In the genomic region with DNA sequence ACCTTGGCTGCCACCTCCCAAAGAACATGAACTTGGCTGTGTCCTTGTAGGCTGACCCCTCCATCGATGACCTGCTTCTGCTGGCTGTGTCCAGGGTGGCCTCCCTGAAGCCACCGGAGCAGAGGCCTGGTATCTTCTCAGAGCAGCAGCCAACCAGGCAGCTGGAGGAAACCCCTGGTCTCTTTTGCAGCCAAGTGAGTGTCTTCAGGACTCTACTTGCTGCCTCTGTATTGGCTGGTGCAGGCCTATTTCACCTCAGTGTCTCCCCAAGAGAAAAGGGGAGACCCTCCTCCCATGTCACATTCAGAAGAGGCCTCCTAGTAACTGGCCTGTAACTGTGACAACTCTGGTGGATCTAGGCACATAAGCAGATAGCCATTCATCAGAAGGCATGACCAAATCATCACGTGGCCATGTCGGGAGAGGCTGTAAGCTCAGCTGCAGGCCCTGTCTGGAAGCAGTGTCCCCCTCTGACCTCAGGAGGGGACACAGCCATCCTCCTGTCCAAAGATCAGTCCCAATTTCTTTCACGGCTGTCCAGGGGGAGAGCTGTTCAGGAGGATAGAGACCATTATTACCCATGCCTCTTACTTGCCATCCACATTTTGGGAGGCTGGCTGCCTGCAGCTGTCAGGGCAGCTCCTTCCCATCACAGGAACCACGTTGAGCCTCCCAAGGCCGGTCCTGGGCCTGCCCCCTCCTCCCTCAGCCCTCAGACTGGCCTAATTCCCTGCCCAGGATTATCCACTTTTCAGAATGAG, we compare ENCODE assay signal across 1 cellular context.
TF ChIP-seq lines count a peak whose summit lies in the region.

No MANE protein-coding gene starts in this region.

TF ChIP-seq in HepG2, 621 proteins besides CTCF, POLR2A, EP300 and RAD21 (continued from another document and continues in another):
- TF ChIP-seq SMARCC2 (IDR thresholded peaks at IDR 0.05) = no peak
- TF ChIP-seq MED1 (CRISPR knock-in tag; IDR thresholded peaks at IDR 0.05) = peak; percentile 94
- TF ChIP-seq PHF20 (CRISPR knock-in tag; IDR thresholded peaks at IDR 0.05) = peak; percentile 39; the same call in 1 of the 2 replicates
- TF ChIP-seq CBFB (CRISPR knock-in tag; IDR thresholded peaks at IDR 0.05) = 0 out of 2 replicates have a peak, but pooled peaks have one; percentile 57
- no peak for TF ChIP-seq ZNF672 (CRISPR knock-in tag; IDR thresholded peaks at IDR 0.05)
- TF ChIP-seq, protein P1, sequence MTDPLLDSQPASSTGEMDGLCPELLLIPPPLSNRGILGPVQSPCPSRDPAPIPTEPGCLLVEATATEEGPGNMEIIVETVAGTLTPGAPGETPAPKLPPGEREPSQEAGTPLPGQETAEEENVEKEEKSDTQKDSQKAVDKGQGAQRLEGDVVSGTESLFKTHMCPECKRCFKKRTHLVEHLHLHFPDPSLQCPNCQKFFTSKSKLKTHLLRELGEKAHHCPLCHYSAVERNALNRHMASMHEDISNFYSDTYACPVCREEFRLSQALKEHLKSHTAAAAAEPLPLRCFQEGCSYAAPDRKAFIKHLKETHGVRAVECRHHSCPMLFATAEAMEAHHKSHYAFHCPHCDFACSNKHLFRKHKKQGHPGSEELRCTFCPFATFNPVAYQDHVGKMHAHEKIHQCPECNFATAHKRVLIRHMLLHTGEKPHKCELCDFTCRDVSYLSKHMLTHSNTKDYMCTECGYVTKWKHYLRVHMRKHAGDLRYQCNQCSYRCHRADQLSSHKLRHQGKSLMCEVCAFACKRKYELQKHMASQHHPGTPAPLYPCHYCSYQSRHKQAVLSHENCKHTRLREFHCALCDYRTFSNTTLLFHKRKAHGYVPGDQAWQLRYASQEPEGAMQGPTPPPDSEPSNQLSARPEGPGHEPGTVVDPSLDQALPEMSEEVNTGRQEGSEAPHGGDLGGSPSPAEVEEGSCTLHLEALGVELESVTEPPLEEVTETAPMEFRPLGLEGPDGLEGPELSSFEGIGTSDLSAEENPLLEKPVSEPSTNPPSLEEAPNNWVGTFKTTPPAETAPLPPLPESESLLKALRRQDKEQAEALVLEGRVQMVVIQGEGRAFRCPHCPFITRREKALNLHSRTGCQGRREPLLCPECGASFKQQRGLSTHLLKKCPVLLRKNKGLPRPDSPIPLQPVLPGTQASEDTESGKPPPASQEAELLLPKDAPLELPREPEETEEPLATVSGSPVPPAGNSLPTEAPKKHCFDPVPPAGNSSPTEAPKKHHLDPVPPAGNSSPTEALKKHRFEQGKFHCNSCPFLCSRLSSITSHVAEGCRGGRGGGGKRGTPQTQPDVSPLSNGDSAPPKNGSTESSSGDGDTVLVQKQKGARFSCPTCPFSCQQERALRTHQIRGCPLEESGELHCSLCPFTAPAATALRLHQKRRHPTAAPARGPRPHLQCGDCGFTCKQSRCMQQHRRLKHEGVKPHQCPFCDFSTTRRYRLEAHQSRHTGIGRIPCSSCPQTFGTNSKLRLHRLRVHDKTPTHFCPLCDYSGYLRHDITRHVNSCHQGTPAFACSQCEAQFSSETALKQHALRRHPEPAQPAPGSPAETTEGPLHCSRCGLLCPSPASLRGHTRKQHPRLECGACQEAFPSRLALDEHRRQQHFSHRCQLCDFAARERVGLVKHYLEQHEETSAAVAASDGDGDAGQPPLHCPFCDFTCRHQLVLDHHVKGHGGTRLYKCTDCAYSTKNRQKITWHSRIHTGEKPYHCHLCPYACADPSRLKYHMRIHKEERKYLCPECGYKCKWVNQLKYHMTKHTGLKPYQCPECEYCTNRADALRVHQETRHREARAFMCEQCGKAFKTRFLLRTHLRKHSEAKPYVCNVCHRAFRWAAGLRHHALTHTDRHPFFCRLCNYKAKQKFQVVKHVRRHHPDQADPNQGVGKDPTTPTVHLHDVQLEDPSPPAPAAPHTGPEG (CRISPR knock-in tag; IDR thresholded peaks at IDR 0.05) = no peak; the same call in 1 of the 2 replicates
- TF ChIP-seq KDM4B (CRISPR knock-in tag; IDR thresholded peaks at IDR 0.05) = no peak
- peak; percentile 71 for TF ChIP-seq NR2F6 (IDR thresholded peaks at IDR 0.05)
- TF ChIP-seq NR2F6 (CRISPR knock-in tag; IDR thresholded peaks at IDR 0.05) = peak; percentile 79
- no peak for TF ChIP-seq RORA (CRISPR knock-in tag; IDR thresholded peaks at IDR 0.05)
- peak; percentile 58; the same call in 1 of the 2 replicates for TF ChIP-seq MEIS1 (CRISPR knock-in tag; IDR thresholded peaks at IDR 0.05; ENCODE audit: borderline replicate concordance)
- TF ChIP-seq, protein P2, sequence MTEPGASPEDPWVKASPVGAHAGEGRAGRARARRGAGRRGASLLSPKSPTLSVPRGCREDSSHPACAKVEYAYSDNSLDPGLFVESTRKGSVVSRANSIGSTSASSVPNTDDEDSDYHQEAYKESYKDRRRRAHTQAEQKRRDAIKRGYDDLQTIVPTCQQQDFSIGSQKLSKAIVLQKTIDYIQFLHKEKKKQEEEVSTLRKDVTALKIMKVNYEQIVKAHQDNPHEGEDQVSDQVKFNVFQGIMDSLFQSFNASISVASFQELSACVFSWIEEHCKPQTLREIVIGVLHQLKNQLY (CRISPR knock-in tag; IDR thresholded peaks at IDR 0.05) = peak; percentile 83
- TF ChIP-seq, protein P3, sequence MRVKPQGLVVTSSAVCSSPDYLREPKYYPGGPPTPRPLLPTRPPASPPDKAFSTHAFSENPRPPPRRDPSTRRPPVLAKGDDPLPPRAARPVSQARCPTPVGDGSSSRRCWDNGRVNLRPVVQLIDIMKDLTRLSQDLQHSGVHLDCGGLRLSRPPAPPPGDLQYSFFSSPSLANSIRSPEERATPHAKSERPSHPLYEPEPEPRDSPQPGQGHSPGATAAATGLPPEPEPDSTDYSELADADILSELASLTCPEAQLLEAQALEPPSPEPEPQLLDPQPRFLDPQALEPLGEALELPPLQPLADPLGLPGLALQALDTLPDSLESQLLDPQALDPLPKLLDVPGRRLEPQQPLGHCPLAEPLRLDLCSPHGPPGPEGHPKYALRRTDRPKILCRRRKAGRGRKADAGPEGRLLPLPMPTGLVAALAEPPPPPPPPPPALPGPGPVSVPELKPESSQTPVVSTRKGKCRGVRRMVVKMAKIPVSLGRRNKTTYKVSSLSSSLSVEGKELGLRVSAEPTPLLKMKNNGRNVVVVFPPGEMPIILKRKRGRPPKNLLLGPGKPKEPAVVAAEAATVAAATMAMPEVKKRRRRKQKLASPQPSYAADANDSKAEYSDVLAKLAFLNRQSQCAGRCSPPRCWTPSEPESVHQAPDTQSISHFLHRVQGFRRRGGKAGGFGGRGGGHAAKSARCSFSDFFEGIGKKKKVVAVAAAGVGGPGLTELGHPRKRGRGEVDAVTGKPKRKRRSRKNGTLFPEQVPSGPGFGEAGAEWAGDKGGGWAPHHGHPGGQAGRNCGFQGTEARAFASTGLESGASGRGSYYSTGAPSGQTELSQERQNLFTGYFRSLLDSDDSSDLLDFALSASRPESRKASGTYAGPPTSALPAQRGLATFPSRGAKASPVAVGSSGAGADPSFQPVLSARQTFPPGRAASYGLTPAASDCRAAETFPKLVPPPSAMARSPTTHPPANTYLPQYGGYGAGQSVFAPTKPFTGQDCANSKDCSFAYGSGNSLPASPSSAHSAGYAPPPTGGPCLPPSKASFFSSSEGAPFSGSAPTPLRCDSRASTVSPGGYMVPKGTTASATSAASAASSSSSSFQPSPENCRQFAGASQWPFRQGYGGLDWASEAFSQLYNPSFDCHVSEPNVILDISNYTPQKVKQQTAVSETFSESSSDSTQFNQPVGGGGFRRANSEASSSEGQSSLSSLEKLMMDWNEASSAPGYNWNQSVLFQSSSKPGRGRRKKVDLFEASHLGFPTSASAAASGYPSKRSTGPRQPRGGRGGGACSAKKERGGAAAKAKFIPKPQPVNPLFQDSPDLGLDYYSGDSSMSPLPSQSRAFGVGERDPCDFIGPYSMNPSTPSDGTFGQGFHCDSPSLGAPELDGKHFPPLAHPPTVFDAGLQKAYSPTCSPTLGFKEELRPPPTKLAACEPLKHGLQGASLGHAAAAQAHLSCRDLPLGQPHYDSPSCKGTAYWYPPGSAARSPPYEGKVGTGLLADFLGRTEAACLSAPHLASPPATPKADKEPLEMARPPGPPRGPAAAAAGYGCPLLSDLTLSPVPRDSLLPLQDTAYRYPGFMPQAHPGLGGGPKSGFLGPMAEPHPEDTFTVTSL (CRISPR knock-in tag; IDR thresholded peaks at IDR 0.05; ENCODE audit: borderline replicate concordance) = no peak; the same call in 1 of the 2 replicates
- TF ChIP-seq, protein P4, sequence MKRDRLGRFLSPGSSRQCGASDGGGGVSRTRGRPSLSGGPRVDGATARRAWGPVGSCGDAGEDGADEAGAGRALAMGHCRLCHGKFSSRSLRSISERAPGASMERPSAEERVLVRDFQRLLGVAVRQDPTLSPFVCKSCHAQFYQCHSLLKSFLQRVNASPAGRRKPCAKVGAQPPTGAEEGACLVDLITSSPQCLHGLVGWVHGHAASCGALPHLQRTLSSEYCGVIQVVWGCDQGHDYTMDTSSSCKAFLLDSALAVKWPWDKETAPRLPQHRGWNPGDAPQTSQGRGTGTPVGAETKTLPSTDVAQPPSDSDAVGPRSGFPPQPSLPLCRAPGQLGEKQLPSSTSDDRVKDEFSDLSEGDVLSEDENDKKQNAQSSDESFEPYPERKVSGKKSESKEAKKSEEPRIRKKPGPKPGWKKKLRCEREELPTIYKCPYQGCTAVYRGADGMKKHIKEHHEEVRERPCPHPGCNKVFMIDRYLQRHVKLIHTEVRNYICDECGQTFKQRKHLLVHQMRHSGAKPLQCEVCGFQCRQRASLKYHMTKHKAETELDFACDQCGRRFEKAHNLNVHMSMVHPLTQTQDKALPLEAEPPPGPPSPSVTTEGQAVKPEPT (CRISPR knock-in tag; IDR thresholded peaks at IDR 0.05; ENCODE audit: low read depth) = 0 out of 2 replicates have a peak, but pooled peaks have one; percentile 41
- TF ChIP-seq, protein P5, sequence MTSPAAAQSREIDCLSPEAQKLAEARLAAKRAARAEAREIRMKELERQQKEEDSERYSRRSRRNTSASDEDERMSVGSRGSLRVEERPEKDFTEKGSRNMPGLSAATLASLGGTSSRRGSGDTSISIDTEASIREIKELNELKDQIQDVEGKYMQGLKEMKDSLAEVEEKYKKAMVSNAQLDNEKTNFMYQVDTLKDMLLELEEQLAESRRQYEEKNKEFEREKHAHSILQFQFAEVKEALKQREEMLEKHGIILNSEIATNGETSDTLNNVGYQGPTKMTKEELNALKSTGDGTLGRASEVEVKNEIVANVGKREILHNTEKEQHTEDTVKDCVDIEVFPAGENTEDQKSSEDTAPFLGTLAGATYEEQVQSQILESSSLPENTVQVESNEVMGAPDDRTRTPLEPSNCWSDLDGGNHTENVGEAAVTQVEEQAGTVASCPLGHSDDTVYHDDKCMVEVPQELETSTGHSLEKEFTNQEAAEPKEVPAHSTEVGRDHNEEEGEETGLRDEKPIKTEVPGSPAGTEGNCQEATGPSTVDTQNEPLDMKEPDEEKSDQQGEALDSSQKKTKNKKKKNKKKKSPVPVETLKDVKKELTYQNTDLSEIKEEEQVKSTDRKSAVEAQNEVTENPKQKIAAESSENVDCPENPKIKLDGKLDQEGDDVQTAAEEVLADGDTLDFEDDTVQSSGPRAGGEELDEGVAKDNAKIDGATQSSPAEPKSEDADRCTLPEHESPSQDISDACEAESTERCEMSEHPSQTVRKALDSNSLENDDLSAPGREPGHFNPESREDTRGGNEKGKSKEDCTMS (CRISPR knock-in tag; conservative IDR thresholded peaks at IDR 0.05) = no peak
- peak; percentile 87 for TF ChIP-seq SRY (CRISPR knock-in tag; IDR thresholded peaks at IDR 0.05)
- TF ChIP-seq RXRA (CRISPR knock-in tag; IDR thresholded peaks at IDR 0.05) = peak; percentile 99
- TF ChIP-seq IKZF1 (IDR thresholded peaks at IDR 0.05) = no peak
- TF ChIP-seq, protein P6, sequence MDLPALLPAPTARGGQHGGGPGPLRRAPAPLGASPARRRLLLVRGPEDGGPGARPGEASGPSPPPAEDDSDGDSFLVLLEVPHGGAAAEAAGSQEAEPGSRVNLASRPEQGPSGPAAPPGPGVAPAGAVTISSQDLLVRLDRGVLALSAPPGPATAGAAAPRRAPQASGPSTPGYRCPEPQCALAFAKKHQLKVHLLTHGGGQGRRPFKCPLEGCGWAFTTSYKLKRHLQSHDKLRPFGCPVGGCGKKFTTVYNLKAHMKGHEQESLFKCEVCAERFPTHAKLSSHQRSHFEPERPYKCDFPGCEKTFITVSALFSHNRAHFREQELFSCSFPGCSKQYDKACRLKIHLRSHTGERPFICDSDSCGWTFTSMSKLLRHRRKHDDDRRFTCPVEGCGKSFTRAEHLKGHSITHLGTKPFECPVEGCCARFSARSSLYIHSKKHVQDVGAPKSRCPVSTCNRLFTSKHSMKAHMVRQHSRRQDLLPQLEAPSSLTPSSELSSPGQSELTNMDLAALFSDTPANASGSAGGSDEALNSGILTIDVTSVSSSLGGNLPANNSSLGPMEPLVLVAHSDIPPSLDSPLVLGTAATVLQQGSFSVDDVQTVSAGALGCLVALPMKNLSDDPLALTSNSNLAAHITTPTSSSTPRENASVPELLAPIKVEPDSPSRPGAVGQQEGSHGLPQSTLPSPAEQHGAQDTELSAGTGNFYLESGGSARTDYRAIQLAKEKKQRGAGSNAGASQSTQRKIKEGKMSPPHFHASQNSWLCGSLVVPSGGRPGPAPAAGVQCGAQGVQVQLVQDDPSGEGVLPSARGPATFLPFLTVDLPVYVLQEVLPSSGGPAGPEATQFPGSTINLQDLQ (CRISPR knock-in tag; IDR thresholded peaks at IDR 0.05) = peak; percentile 71; the same call in 1 of the 2 replicates
- TF ChIP-seq, protein P7, sequence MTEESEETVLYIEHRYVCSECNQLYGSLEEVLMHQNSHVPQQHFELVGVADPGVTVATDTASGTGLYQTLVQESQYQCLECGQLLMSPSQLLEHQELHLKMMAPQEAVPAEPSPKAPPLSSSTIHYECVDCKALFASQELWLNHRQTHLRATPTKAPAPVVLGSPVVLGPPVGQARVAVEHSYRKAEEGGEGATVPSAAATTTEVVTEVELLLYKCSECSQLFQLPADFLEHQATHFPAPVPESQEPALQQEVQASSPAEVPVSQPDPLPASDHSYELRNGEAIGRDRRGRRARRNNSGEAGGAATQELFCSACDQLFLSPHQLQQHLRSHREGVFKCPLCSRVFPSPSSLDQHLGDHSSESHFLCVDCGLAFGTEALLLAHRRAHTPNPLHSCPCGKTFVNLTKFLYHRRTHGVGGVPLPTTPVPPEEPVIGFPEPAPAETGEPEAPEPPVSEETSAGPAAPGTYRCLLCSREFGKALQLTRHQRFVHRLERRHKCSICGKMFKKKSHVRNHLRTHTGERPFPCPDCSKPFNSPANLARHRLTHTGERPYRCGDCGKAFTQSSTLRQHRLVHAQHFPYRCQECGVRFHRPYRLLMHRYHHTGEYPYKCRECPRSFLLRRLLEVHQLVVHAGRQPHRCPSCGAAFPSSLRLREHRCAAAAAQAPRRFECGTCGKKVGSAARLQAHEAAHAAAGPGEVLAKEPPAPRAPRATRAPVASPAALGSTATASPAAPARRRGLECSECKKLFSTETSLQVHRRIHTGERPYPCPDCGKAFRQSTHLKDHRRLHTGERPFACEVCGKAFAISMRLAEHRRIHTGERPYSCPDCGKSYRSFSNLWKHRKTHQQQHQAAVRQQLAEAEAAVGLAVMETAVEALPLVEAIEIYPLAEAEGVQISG (CRISPR knock-in tag; IDR thresholded peaks at IDR 0.05) = peak; percentile 76
- TF ChIP-seq MTA3 (CRISPR knock-in tag; IDR thresholded peaks at IDR 0.05) = no peak
- no peak for TF ChIP-seq JARID2 (CRISPR knock-in tag; IDR thresholded peaks at IDR 0.05; ENCODE audit: insufficient replicate concordance)
- TF ChIP-seq ZNF256 (CRISPR knock-in tag; conservative IDR thresholded peaks at IDR 0.05) = no peak
- no peak for TF ChIP-seq TBP (CRISPR knock-in tag; IDR thresholded peaks at IDR 0.05)
- no peak for TF ChIP-seq NFIB (CRISPR knock-in tag; IDR thresholded peaks at IDR 0.05; ENCODE audit: borderline replicate concordance)
- TF ChIP-seq, protein P8, sequence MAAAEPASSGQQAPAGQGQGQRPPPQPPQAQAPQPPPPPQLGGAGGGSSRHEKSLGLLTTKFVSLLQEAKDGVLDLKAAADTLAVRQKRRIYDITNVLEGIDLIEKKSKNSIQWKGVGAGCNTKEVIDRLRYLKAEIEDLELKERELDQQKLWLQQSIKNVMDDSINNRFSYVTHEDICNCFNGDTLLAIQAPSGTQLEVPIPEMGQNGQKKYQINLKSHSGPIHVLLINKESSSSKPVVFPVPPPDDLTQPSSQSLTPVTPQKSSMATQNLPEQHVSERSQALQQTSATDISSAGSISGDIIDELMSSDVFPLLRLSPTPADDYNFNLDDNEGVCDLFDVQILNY (CRISPR knock-in tag; conservative IDR thresholded peaks at IDR 0.05) = no peak
- TF ChIP-seq ZNF33A (CRISPR knock-in tag; IDR thresholded peaks at IDR 0.05; ENCODE audit: borderline replicate concordance) = no peak
- TF ChIP-seq ZNF776 (CRISPR knock-in tag; IDR thresholded peaks at IDR 0.05) = no peak
